ENCODE assay signal across 12 cellular contexts in genomic region chr7:37285701-37286475, GRCh38.
DNase-seq lines count a peak whose midpoint lies in the region; ATAC-seq and TF ChIP-seq lines count a peak whose summit lies in the region.
"Had no signal": no experiment of that assay in that cellular context is flagged by ENCODE, and none has a peak within 500 bp of the region (broad histone marks: within the 10 kb centered on the region; RNA-seq: fewer than 3 reads in every experiment).

No MANE protein-coding gene starts in this region.

- no peak for TF ChIP-seq POLR2A in transverse colon (IDR thresholded peaks at IDR 0.05)

- no peak overlapping the region for H3K14ac ChIP-seq in H9 (ENCODE audit: insufficient read depth, low read length)

- H4K5ac ChIP-seq in H9 (ENCODE audit: insufficient read length, low read depth, low read length), result no peak overlapping the region

- H3K9me3 ChIP-seq in transverse colon (no peaks in the 10 kb centered on the region), H9 (ENCODE audit: control insufficient read depth, low read depth, low read length) (no peaks in the 10 kb centered on the region)
- H3K9me3 ChIP-seq: gastrocnemius medialis had no signal

- no peaks in the 10 kb centered on the region for H3K79me2 ChIP-seq in H9 (ENCODE audit: insufficient read depth, low read length)

- no peak overlapping the region for H2BK15ac ChIP-seq in H9 (ENCODE audit: low read depth, low read length)

- peaks cover 12% of the 10 kb centered on the region for H3K36me3 Mint-ChIP-seq in T-helper 1 cell treated with Interleukin-12 subunit alpha and Interleukin-12 subunit beta and Interleukin-4 antibody, amounts not matched to agents 30 μg/mL and 1 μg/mL, for 36 hours (ENCODE audit: low read depth)
- 0 out of 7 replicates have a peak, but pooled peaks cover 0 to under 1% (median 0%) of the 10 kb centered on the region in 3 experiments for H3K36me3 Mint-ChIP-seq in H9 (ENCODE audit: insufficient read depth in 1 of 3, low read depth in 3 of 3)

- peak overlapping the region in 2 of 4 donors; percentile 15 to 17 for H3K27ac ChIP-seq in transverse colon
- no peak overlapping the region for H3K27ac ChIP-seq in H9 (ENCODE audit: insufficient read length, low read depth, low read length)

- H3K27me3 ChIP-seq in transverse colon, result no peaks in the 10 kb centered on the region
- no peaks in the 10 kb centered on the region for H3K27me3 ChIP-seq in H9 (ENCODE audit: insufficient read depth, low read length)
- H3K27me3 ChIP-seq: gastrocnemius medialis had no signal

- in situ Hi-C loops in transverse colon (cut with MboI; ENCODE audit: low pct_ligation_motif_present in 1 of 4, low pct_unique_long_range_greater_than_20kb in 1 of 4, low sequenced_read_pairs in 3 of 4), result no loop called here

- TF ChIP-seq CTCF in transverse colon (IDR thresholded peaks at IDR 0.05) (no peak), H9 (conservative IDR thresholded peaks at IDR 0.05) (no peak)

- intact Hi-C loops in Right ventricle myocardium superior (cut with DNase I) (loop anchor here (10.0 kb wide), 1 partner anchor 159 kb away; the partner anchor contains the start of gene ELMO1), cardiac septum (cut with DNase I) (loop anchor here (2.0 kb wide), 1 partner anchor 209 kb away; no protein-coding TSS in a partner anchor), left cardiac atrium (cut with DNase I) (loop anchor here (2.0 to 10.0 kb wide), 4 partner anchors 161 to 209 kb away; partner anchors contain the start of gene ELMO1 (in 2 of the 2)), transverse colon (cut with DNase I; ENCODE audit: low total_unique reads) (no loop called here)

- H3K4me3 ChIP-seq in transverse colon, result no peak overlapping the region
- H3K4me3 ChIP-seq: gastrocnemius medialis had no signal

- H4K20me1 ChIP-seq in H9 (ENCODE audit: control insufficient read depth, insufficient read depth, insufficient read length), result no peaks in the 10 kb centered on the region

- no peak overlapping the region for H2AK5ac ChIP-seq in H9 (ENCODE audit: insufficient read length, low read length)

- H3K23ac ChIP-seq in H9 (ENCODE audit: insufficient read length, low read depth, low read length), result no peak overlapping the region

- peaks cover 34% of the 10 kb centered on the region for H3K4me1 Mint-ChIP-seq in T-helper 1 cell treated with Interleukin-12 subunit alpha and Interleukin-12 subunit beta and Interleukin-4 antibody, amounts not matched to agents 30 μg/mL and 1 μg/mL, for 36 hours (ENCODE audit: low read depth)
- peaks cover 26 to 34% of the 10 kb centered on the region in 2 experiments for H3K4me1 Mint-ChIP-seq in H9

- no peak overlapping the region for H2BK120ac ChIP-seq in H9 (ENCODE audit: low read depth, low read length, poor library complexity, severe bottlenecking)

- no peak overlapping the region for H3K4me3 Mint-ChIP-seq in T-helper 1 cell treated with Interleukin-12 subunit alpha and Interleukin-12 subunit beta and Interleukin-4 antibody, amounts not matched to agents 30 μg/mL and 1 μg/mL, for 36 hours
- no peak overlapping the region for H3K4me3 Mint-ChIP-seq in H9

- TF ChIP-seq EP300 in transverse colon (IDR thresholded peaks at IDR 0.05; ENCODE audit: low read depth), result no peak

- H3K18ac ChIP-seq in H9 (ENCODE audit: insufficient read length, low read depth, low read length), result no peak overlapping the region

- 49 to 55% methylated on average over 4 to 6 of the region's 6 CpGs for WGBS in transverse colon (ENCODE audit: low coverage in 1 of 2), 2 donors
- WGBS in H9 (ENCODE audit: extremely low coverage, insufficient read length, low lambda C conversion rate), result no CpG with 5 or more reads among the region's 6 CpGs

- no peaks in the 10 kb centered on the region for H3K79me1 ChIP-seq in H9 (ENCODE audit: insufficient read depth, low read depth, low read length, poor library complexity, severe bottlenecking)

- H4K8ac ChIP-seq in H9 (replicated peaks; ENCODE audit: insufficient read length, low read depth, low read length), result no peak overlapping the region

- no peak overlapping the region for H2AFZ ChIP-seq in H9 (ENCODE audit: low read length)

- no peak overlapping the region for H2BK12ac ChIP-seq in H9 (ENCODE audit: insufficient read length, low read depth, low read length)

- H2BK20ac ChIP-seq in H9 (ENCODE audit: low read depth, low read length, poor library complexity, severe bottlenecking), result no peak overlapping the region

- no peak overlapping the region for H3K9ac ChIP-seq in H9 (ENCODE audit: extremely low read depth, insufficient read length, low read length)

- H3K27me3 Mint-ChIP-seq in T-helper 1 cell treated with Interleukin-12 subunit alpha and Interleukin-12 subunit beta and Interleukin-4 antibody, amounts not matched to agents 30 μg/mL and 1 μg/mL, for 36 hours (ENCODE audit: low read depth), result no peaks in the 10 kb centered on the region
- no peaks in the 10 kb centered on the region for H3K27me3 Mint-ChIP-seq in H9 (ENCODE audit: low read depth)

- H3K36me3 ChIP-seq in transverse colon, result no peaks in the 10 kb centered on the region
- H3K36me3 ChIP-seq: gastrocnemius medialis had no signal

- H3K4ac ChIP-seq in H9 (ENCODE audit: low read depth, low read length), result no peak overlapping the region

- no peak for DNase-seq in Right ventricle myocardium superior
- DNase-seq in cardiac septum (ENCODE audit: low spot score), result no peak
- DNase-seq in left cardiac atrium, result no peak
- peak; percentile 16 for DNase-seq in transverse colon
- no peak for DNase-seq in NCI-H446 treated with DMSO at 0.1 percent for 48 hours (lab: John Stamatoyannopoulos, UW)
- DNase-seq in H9, result no peak
- DNase-seq in KG1 (lab: John Stamatoyannopoulos, UW), result no peak
- DNase-seq: COR-L47; gastrocnemius medialis; NCI-H82; stimulated activated CD4-positive, alpha-beta T cell treated with anti-CD3 and anti-CD28 coated beads, Interleukin-2, amount 100 ng/mL, for 24 hours had no signal

- no peak overlapping the region for H3K56ac ChIP-seq in H9 (ENCODE audit: insufficient read length, low read depth, low read length)

- H3K9me3 Mint-ChIP-seq in T-helper 1 cell treated with Interleukin-12 subunit alpha and Interleukin-12 subunit beta and Interleukin-4 antibody, amounts not matched to agents 30 μg/mL and 1 μg/mL, for 36 hours, result no peaks in the 10 kb centered on the region
- peaks cover 0 to 2% of the 10 kb centered on the region in 2 experiments; a peak in 2 of 5 replicates for H3K9me3 Mint-ChIP-seq in H9

- no peak overlapping the region for H3K4me2 ChIP-seq in H9 (ENCODE audit: insufficient read depth, insufficient read length, low read length)

- no peak overlapping the region for H3T11ph ChIP-seq in H9 (ENCODE audit: low read length)

- no peak overlapping the region for H2BK5ac ChIP-seq in H9 (ENCODE audit: insufficient read length, low read length)

- H3K23me2 ChIP-seq in H9 (ENCODE audit: insufficient read length, low read depth, low read length, poor library complexity, severe bottlenecking), result no peaks in the 10 kb centered on the region

- H3K4me1 ChIP-seq in transverse colon (peaks cover 0 to 29% (median 6%) of the 10 kb centered on the region in 4 donors), H9 (ENCODE audit: insufficient read depth, low read length) (no peaks in the 10 kb centered on the region; the same call in 1 of the 2 replicates)

- peak overlapping the region; percentile 18 for H3K27ac Mint-ChIP-seq in T-helper 1 cell treated with Interleukin-12 subunit alpha and Interleukin-12 subunit beta and Interleukin-4 antibody, amounts not matched to agents 30 μg/mL and 1 μg/mL, for 36 hours
- H3K27ac Mint-ChIP-seq in H9, result no peak overlapping the region; a peak in 2 of 7 replicates

- H4K91ac ChIP-seq in H9 (ENCODE audit: insufficient read length, low read depth, low read length), result no peak overlapping the region

- ATAC-seq in Right ventricle myocardium superior (ENCODE audit: poor library complexity), result peak; percentile 41
- peak; percentile 56 to 59 for ATAC-seq in left cardiac atrium
